Comparison of ENCODE assay signal across 2 cellular contexts in the genomic region with DNA sequence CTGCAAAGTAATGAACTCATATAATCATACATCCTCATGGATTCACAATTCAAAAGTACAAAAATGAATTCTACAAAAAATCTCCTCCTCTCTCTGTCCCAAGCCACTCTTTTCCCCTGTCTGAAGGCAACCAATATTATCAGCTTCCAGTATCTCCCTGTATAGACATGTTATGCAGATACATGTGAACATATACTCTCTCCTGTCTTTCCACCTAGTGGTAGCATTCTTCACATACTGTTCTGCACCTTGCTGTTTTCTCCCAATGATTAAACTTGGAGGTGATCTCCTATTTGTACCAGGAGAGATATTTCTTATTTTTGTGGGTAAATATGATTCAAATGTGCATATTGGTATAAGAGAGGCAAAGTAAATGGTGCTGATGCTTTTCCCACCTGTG.
TF ChIP-seq lines count a peak whose summit lies in the region.

No MANE protein-coding gene starts in this region.

TF ChIP-seq in HepG2, 621 proteins besides CTCF, POLR2A, EP300 and RAD21:
- TF ChIP-seq STAG1 (CRISPR knock-in tag; IDR thresholded peaks at IDR 0.05): peak; percentile 41; the same call in 1 of the 2 replicates
- no peak for TF ChIP-seq ZC3H4 (CRISPR knock-in tag; IDR thresholded peaks at IDR 0.05; ENCODE audit: borderline replicate concordance)
- TF ChIP-seq ZNF577 (CRISPR knock-in tag; IDR thresholded peaks at IDR 0.05; ENCODE audit: borderline replicate concordance, low read depth): no peak
- no peak for TF ChIP-seq HCFC1 (IDR thresholded peaks at IDR 0.05; ENCODE audit: low read depth, low read length)

TF ChIP-seq in HEK293T, 16 proteins besides CTCF, POLR2A, EP300 and RAD21:
- TF ChIP-seq TARDBP (IDR thresholded peaks at IDR 0.05) (no peak), LEF1 (IDR thresholded peaks at IDR 0.05; ENCODE audit: borderline replicate concordance) (no peak), PKNOX1 (IDR thresholded peaks at IDR 0.05) (no peak), ELF4 (IDR thresholded peaks at IDR 0.05) (no peak), FOXM1 (IDR thresholded peaks at IDR 0.05; ENCODE audit: borderline replicate concordance) (no peak)
